Comparison of ENCODE assay signal across 1 cellular context in genomic region chr2:177392373-177393246, GRCh38.
A peak's percentile ranks its signal among the peaks of the same experiment; 100 is the strongest.
TF ChIP-seq lines count a peak whose summit lies in the region.

Gene AGPS, plus strand, starts transcription at chr2:177392773. Its CDS starts 17 bp downstream, at chr2:177392790.

TF ChIP-seq in HepG2, 621 proteins besides CTCF, POLR2A, EP300 and RAD21 (continued from another document and continues in another):
- peak; percentile 85 for TF ChIP-seq NFYB (CRISPR knock-in tag; IDR thresholded peaks at IDR 0.05)
- peak; percentile 96; the same call in 1 of the 2 replicates for TF ChIP-seq SMAD9 (CRISPR knock-in tag; IDR thresholded peaks at IDR 0.05)
- no peak for TF ChIP-seq ZBTB46 (CRISPR knock-in tag; IDR thresholded peaks at IDR 0.05; ENCODE audit: borderline replicate concordance)
- peak; percentile 92; the same call in 1 of the 2 replicates for TF ChIP-seq ELK4 (CRISPR knock-in tag; IDR thresholded peaks at IDR 0.05; ENCODE audit: borderline replicate concordance)
- peak; percentile 38; the same call in 1 of the 2 replicates for TF ChIP-seq ZBTB1 (CRISPR knock-in tag; IDR thresholded peaks at IDR 0.05; ENCODE audit: borderline replicate concordance)
- TF ChIP-seq ZNF496 (CRISPR knock-in tag; IDR thresholded peaks at IDR 0.05; ENCODE audit: insufficient replicate concordance): no peak
- peak; percentile 97 for TF ChIP-seq ZNF232 (CRISPR knock-in tag; IDR thresholded peaks at IDR 0.05; ENCODE audit: borderline replicate concordance)
- TF ChIP-seq ZNF709 (CRISPR knock-in tag; IDR thresholded peaks at IDR 0.05): peak; percentile 99
- peak; percentile 90 for TF ChIP-seq ZBTB26 (CRISPR knock-in tag; IDR thresholded peaks at IDR 0.05; ENCODE audit: borderline replicate concordance)
- TF ChIP-seq ZNF296 (CRISPR knock-in tag; conservative IDR thresholded peaks at IDR 0.05): no peak; the same call in 1 of the 2 replicates
- TF ChIP-seq SMARCC2 (IDR thresholded peaks at IDR 0.05): no peak
- peak; percentile 83 for TF ChIP-seq ZBTB34 (CRISPR knock-in tag; IDR thresholded peaks at IDR 0.05)
- TF ChIP-seq ZNF713 (CRISPR knock-in tag; IDR thresholded peaks at IDR 0.05): peak; percentile 99; the same call in 1 of the 2 replicates
- TF ChIP-seq E2F5 (CRISPR knock-in tag; conservative IDR thresholded peaks at IDR 0.05): peak; percentile 89
- TF ChIP-seq ZNF629 (CRISPR knock-in tag; conservative IDR thresholded peaks at IDR 0.05): peak; percentile 68
- peak; percentile 94 for TF ChIP-seq ZSCAN20 (CRISPR knock-in tag; IDR thresholded peaks at IDR 0.05; ENCODE audit: borderline replicate concordance)
- TF ChIP-seq ZNF7 (CRISPR knock-in tag; IDR thresholded peaks at IDR 0.05): no peak; the same call in none of the 2 replicates
- peak; percentile 97 for TF ChIP-seq ZNF782 (CRISPR knock-in tag; IDR thresholded peaks at IDR 0.05; ENCODE audit: borderline replicate concordance)
- TF ChIP-seq EED (CRISPR knock-in tag; IDR thresholded peaks at IDR 0.05): peak; percentile 95
- no peak for TF ChIP-seq ZXDC (CRISPR knock-in tag; IDR thresholded peaks at IDR 0.05)
- peak; percentile 99 for TF ChIP-seq ERF (CRISPR knock-in tag; IDR thresholded peaks at IDR 0.05)
- TF ChIP-seq TCF7 (IDR thresholded peaks at IDR 0.05; ENCODE audit: low read depth): no peak
- TF ChIP-seq ZNF30 (CRISPR knock-in tag; IDR thresholded peaks at IDR 0.05): no peak
- peak; percentile 76 for TF ChIP-seq ETV5 (CRISPR knock-in tag; IDR thresholded peaks at IDR 0.05; ENCODE audit: borderline replicate concordance)
- 0 out of 2 replicates have a peak, but pooled peaks have one; percentile 35 for TF ChIP-seq FIP1L1 (IDR thresholded peaks at IDR 0.05; ENCODE audit: borderline replicate concordance, insufficient read depth, low read depth, low read length)
- TF ChIP-seq ZKSCAN1 (IDR thresholded peaks at IDR 0.05; ENCODE audit: low read length): no peak
- TF ChIP-seq ZBTB49 (CRISPR knock-in tag; IDR thresholded peaks at IDR 0.05; ENCODE audit: borderline replicate concordance): 0 out of 2 replicates have a peak, but pooled peaks have one; percentile 46
- TF ChIP-seq RARA (CRISPR knock-in tag; IDR thresholded peaks at IDR 0.05): peak; percentile 63
- TF ChIP-seq KMT2B (CRISPR knock-in tag; IDR thresholded peaks at IDR 0.05): peak; percentile 97
- TF ChIP-seq TSC22D2 (CRISPR knock-in tag; IDR thresholded peaks at IDR 0.05; ENCODE audit: borderline replicate concordance): peak; percentile 25; the same call in 1 of the 2 replicates
- no peak for TF ChIP-seq SP1 (IDR thresholded peaks at IDR 0.05)
- peak; percentile 22; the same call in 1 of the 2 replicates for TF ChIP-seq SP1 (CRISPR knock-in tag; IDR thresholded peaks at IDR 0.05)
- TF ChIP-seq CREB3 (CRISPR knock-in tag; IDR thresholded peaks at IDR 0.05): peak; percentile 99
- peak; percentile 97 for TF ChIP-seq NFAT5 (CRISPR knock-in tag; IDR thresholded peaks at IDR 0.05)
- peak; percentile 95 for TF ChIP-seq ARHGAP35 (CRISPR knock-in tag; IDR thresholded peaks at IDR 0.05; ENCODE audit: borderline replicate concordance)
- peak; percentile 92 for TF ChIP-seq SPEN (CRISPR knock-in tag; IDR thresholded peaks at IDR 0.05; ENCODE audit: low read depth)
- peak; percentile 94 for TF ChIP-seq ZBTB7A (CRISPR knock-in tag; IDR thresholded peaks at IDR 0.05)
- TF ChIP-seq ZNF205 (CRISPR knock-in tag; IDR thresholded peaks at IDR 0.05): peak; percentile 71
- no peak for TF ChIP-seq ZNF577 (CRISPR knock-in tag; IDR thresholded peaks at IDR 0.05; ENCODE audit: borderline replicate concordance, low read depth)
- peak; percentile 95 for TF ChIP-seq YEATS2 (CRISPR knock-in tag; IDR thresholded peaks at IDR 0.05; ENCODE audit: borderline replicate concordance)
- TF ChIP-seq MBNL3 (CRISPR knock-in tag; conservative IDR thresholded peaks at IDR 0.05): no peak
- peak; percentile 49; the same call in 1 of the 2 replicates for TF ChIP-seq CHD4 (IDR thresholded peaks at IDR 0.05; ENCODE audit: borderline replicate concordance, low read length)
